ENCODE assay signal across 1 cellular context in genomic region chr17:78186689-78187595, GRCh38.
A peak's percentile ranks its signal among the peaks of the same experiment; 100 is the strongest.
TF ChIP-seq lines count a peak whose summit lies in the region.

TSS of gene AFMID (plus strand) at chr17:78187362. CDS start at chr17:78187371, 9 bp downstream.
TSS of gene TK1 (minus strand) at chr17:78187052. CDS start at chr17:78186994, 58 bp downstream.

TF ChIP-seq in SK-N-SH, 30 proteins besides CTCF, POLR2A, EP300 and RAD21 (continued from another document):
- peak; percentile 88 for TF ChIP-seq FOXM1 (IDR thresholded peaks at IDR 0.05; ENCODE audit: low read depth)
- no peak for TF ChIP-seq EZH2phosphoT487 (IDR thresholded peaks at IDR 0.05; ENCODE audit: borderline replicate concordance, low read depth)
- TF ChIP-seq POLR2AphosphoS5 (IDR thresholded peaks at IDR 0.05; ENCODE audit: low read depth, low read length): peak; percentile 99
- TF ChIP-seq TEAD4 (IDR thresholded peaks at IDR 0.05; ENCODE audit: borderline replicate concordance, insufficient read depth): peak; percentile 97
- no peak for TF ChIP-seq REST (IDR thresholded peaks at IDR 0.05; ENCODE audit: low read depth, low read length)
- no peak for TF ChIP-seq GATA2 (CRISPR knock-in tag; IDR thresholded peaks at IDR 0.05)
- TF ChIP-seq ELF1 (IDR thresholded peaks at IDR 0.05): no peak
- TF ChIP-seq RCOR1 (IDR thresholded peaks at IDR 0.05; ENCODE audit: low read length): no peak
- TF ChIP-seq SIN3A (IDR thresholded peaks at IDR 0.05; ENCODE audit: borderline replicate concordance, low read depth, low read length): peak; percentile 87
- peak; percentile 83 for TF ChIP-seq TAF1 (IDR thresholded peaks at IDR 0.05; ENCODE audit: borderline replicate concordance, low read depth, low read length)
- no peak; the same call in none of the 2 replicates for TF ChIP-seq PBX3 (IDR thresholded peaks at IDR 0.05)
- TF ChIP-seq YY1 (IDR thresholded peaks at IDR 0.05; ENCODE audit: low read depth): peak; percentile 88
- TF ChIP-seq MEF2A (IDR thresholded peaks at IDR 0.05; ENCODE audit: borderline replicate concordance, low read depth): no peak
- TF ChIP-seq NFIC (IDR thresholded peaks at IDR 0.05; ENCODE audit: borderline replicate concordance): no peak; the same call in 1 of the 2 replicates
- TF ChIP-seq RFX5 (IDR thresholded peaks at IDR 0.05; ENCODE audit: low read length): peak; percentile 57; the same call in 1 of the 2 replicates
